Comparison of ENCODE assay signal across 1 cellular context in the genomic region with DNA sequence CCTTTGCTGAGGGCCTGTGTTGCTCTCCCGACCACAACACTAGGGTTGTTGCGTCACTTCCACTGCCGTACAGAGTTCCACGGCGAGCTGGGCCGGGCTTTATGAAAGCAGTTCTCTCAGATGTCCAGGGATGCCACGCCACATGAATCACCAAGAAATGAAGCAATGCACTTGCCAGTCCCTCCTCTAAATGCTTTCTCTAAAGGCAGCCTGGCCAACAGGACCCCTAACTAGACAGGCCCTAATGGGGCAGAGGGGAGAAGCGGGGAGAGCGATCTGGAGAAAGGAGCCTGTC.
A peak's percentile ranks its signal among the peaks of the same experiment; 100 is the strongest.
TF ChIP-seq lines count a peak whose summit lies in the region.

No MANE protein-coding gene starts in this region.

TF ChIP-seq in IMR-90, 13 proteins besides CTCF, POLR2A, EP300 and RAD21:
- TF ChIP-seq RFX5 (IDR thresholded peaks at IDR 0.05; ENCODE audit: low read depth, low read length) (no peak), CEBPB (IDR thresholded peaks at IDR 0.05; ENCODE audit: low read depth, low read length) (peak; percentile 73)
